Comparison of ENCODE assay signal across 16 cellular contexts in genomic region chr1:17605582-17606344, GRCh38.
DNase-seq lines count a peak whose midpoint lies in the region; ATAC-seq, FAIRE-seq and TF ChIP-seq lines count a peak whose summit lies in the region.
"Had no signal": no experiment of that assay in that cellular context is flagged by ENCODE, and none has a peak within 500 bp of the region (broad histone marks: within the 10 kb centered on the region; RNA-seq: fewer than 3 reads in every experiment).

No MANE protein-coding gene starts in this region.

- H3K9me3 Mint-ChIP-seq in stimulated activated memory B cell treated with anti-CD40 and anti-IgM and Interleukin-4, amounts not matched to agents 10 μg/mL and 1 μg/mL and 100 μg/mL, for 72 hours, result no peaks in the 10 kb centered on the region

- TF ChIP-seq CTCF in pancreas (IDR thresholded peaks at IDR 0.05), result no peak

- no peaks in the 10 kb centered on the region for H3K36me3 Mint-ChIP-seq in stimulated activated memory B cell treated with anti-CD40 and anti-IgM and Interleukin-4, amounts not matched to agents 10 μg/mL and 1 μg/mL and 100 μg/mL, for 72 hours

- ATAC-seq in Right ventricle myocardium superior (ENCODE audit: poor library complexity), result peak; percentile 77
- peak; percentile 51 to 66 (median 54) for ATAC-seq in pancreas
- no peak for ATAC-seq in GM18873 (IDR thresholded peaks at IDR 0.05; ENCODE audit: low FRiP score, unreplicated experiment)
- ATAC-seq in stimulated activated memory B cell treated with anti-CD40 and anti-IgM and Interleukin-4, amounts not matched to agents 10 μg/mL and 1 μg/mL and 100 μg/mL, for 72 hours, result no peak

- no peak overlapping the region for H3K4me3 ChIP-seq in pancreas
- H3K4me3 ChIP-seq: SK-N-MC had no signal

- FAIRE-seq in pancreas (lab: Jason Lieb, UNC), result no peak
- FAIRE-seq: H1 had no signal

- DNase-seq in DMS53 (lab: John Stamatoyannopoulos, UW), result peak; percentile 79
- DNase-seq in SHP77 (lab: John Stamatoyannopoulos, UW), result peak; percentile 58 to 68
- peak; percentile 70 for DNase-seq in Right ventricle myocardium superior
- peak in 3 of 6 donors; percentile 44 to 53 (median 46) for DNase-seq in pancreas
- no peak for DNase-seq in occipital lobe (lab: John Stamatoyannopoulos, UW)
- DNase-seq in Ammon's horn (ENCODE audit: low spot score), result no peak
- DNase-seq: activated CD4-positive, alpha-beta T cell treated with anti-CD3 and anti-CD28 coated beads for 4 hours; activated effector memory CD4-positive, alpha-beta T cell treated with Interleukin-2 at 50 U/mL for 16 hours; cortex of kidney; Kasumi-1; NCI-H524 had no signal

- H3K27ac Mint-ChIP-seq in stimulated activated memory B cell treated with anti-CD40 and anti-IgM and Interleukin-4, amounts not matched to agents 10 μg/mL and 1 μg/mL and 100 μg/mL, for 72 hours, result no peak overlapping the region
- H3K27ac Mint-ChIP-seq: B cell had no signal

- no peaks in the 10 kb centered on the region for H3K4me1 Mint-ChIP-seq in stimulated activated memory B cell treated with anti-CD40 and anti-IgM and Interleukin-4, amounts not matched to agents 10 μg/mL and 1 μg/mL and 100 μg/mL, for 72 hours
- H3K4me1 Mint-ChIP-seq: B cell had no signal

- no peaks in the 10 kb centered on the region for H3K9me3 ChIP-seq in pancreas

- peaks cover 15% of the 10 kb centered on the region for H3K27me3 Mint-ChIP-seq in stimulated activated memory B cell treated with anti-CD40 and anti-IgM and Interleukin-4, amounts not matched to agents 10 μg/mL and 1 μg/mL and 100 μg/mL, for 72 hours
- H3K27me3 Mint-ChIP-seq: B cell had no signal

- H3K27me3 ChIP-seq in pancreas, result no peaks in the 10 kb centered on the region

- intact Hi-C loops in Right ventricle myocardium superior (cut with DNase I) (loop anchor here (2.0 to 10.0 kb wide), 2 partner anchors 103 to 181 kb away; no protein-coding TSS in a partner anchor), pancreas (cut with DNase I) (loop anchor here in 2 of 3 donors (2.0 to 10.0 kb wide), 2 partner anchors 101 to 103 kb away; no protein-coding TSS in a partner anchor)

- peaks cover 2 to 64% (median 14%) of the 10 kb centered on the region in 3 donors for H3K36me3 ChIP-seq in pancreas

- H3K4me3 Mint-ChIP-seq in stimulated activated memory B cell treated with anti-CD40 and anti-IgM and Interleukin-4, amounts not matched to agents 10 μg/mL and 1 μg/mL and 100 μg/mL, for 72 hours, result no peak overlapping the region
- H3K4me3 Mint-ChIP-seq: B cell had no signal

- 32 to 39% methylated on average over 15 of the region's 15 CpGs for WGBS in pancreas, 2 donors

- H3K4me1 ChIP-seq in pancreas, result peaks cover 0 to 5% (median 0%) of the 10 kb centered on the region in 3 donors

- peak overlapping the region in 1 of 4 donors; percentile 28 for H3K27ac ChIP-seq in pancreas
- H3K27ac ChIP-seq: SK-N-MC had no signal

Comparison
In these comparisons a context has a peak if more than half of its experiments do, and no peak if none do; other contexts are left out.
1. DNase-seq: peak in DMS53 (single experiment), SHP77 (2 of 2) and Right ventricle myocardium superior (single experiment); none in occipital lobe (single experiment) and Ammon's horn (single experiment).
2. ATAC-seq: peak in Right ventricle myocardium superior (single experiment) and pancreas (4 of 4); none in GM18873 (single experiment) and stimulated activated memory B cell treated with anti-CD40 and anti-IgM and Interleukin-4, amounts not matched to agents 10 μg/mL and 1 μg/mL and 100 μg/mL, for 72 hours (single experiment).